In the genomic region with DNA sequence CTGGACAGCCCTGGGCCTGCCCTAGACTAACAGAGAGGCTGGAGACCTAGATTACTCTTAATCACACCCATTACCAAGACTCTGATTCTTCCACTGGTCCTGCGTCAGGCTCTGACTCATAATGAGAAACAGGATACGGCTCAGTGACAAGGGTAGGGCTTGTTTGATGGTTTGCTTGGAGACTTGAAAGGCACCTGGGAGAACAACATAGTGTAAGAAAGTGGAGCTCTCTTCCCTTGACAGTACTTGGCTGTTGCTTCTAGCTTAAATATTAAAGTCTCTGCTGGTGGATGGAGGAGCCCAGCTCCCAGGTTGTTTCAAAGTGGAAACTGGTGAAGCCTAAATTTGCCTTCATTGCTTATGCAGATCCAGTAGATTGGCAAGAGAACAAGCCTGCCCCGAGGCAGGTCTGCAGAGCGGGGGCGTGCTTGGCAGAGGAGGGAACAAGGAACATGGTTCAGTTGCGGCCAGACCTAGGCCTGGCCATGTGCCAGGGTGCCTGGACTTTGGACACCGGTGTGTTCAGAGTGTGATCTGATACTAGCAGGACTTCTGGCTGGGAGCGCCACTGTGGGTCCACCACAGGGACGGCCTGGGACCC, we compare ENCODE assay signal across 10 cellular contexts.
DNase-seq lines count a peak whose midpoint lies in the region; ATAC-seq and TF ChIP-seq lines count a peak whose summit lies in the region.
"Had no signal": no experiment of that assay in that cellular context is flagged by ENCODE, and none has a peak within 500 bp of the region (broad histone marks: within the 10 kb centered on the region; RNA-seq: fewer than 3 reads in every experiment).

No MANE protein-coding gene starts in this region.

- peak overlapping the region; percentile 65 for H3K27ac ChIP-seq in GM23248
- H3K27ac ChIP-seq in endodermal cell (ENCODE audit: low read depth, low read length), result no peak overlapping the region
- H3K27ac ChIP-seq in trophoblast cell (ENCODE audit: low read depth, low read length), result no peak overlapping the region
- H3K27ac ChIP-seq: heart left ventricle had no signal

- H3K9me3 ChIP-seq in GM23248 (ENCODE audit: low read depth), result no peaks in the 10 kb centered on the region
- H3K9me3 ChIP-seq in endodermal cell (ENCODE audit: control insufficient read depth, low read length), result peaks cover 19% of the 10 kb centered on the region
- H3K9me3 ChIP-seq in skeletal muscle satellite cell (replicated peaks; ENCODE audit: low read length), result peaks cover 5% of the 10 kb centered on the region
- H3K9me3 ChIP-seq in trophoblast cell (ENCODE audit: insufficient read depth, low read depth, low read length), result no peaks in the 10 kb centered on the region

- no peak overlapping the region for H3K18ac ChIP-seq in trophoblast cell (ENCODE audit: low read length)

- ATAC-seq in HG02678 (IDR thresholded peaks at IDR 0.05; ENCODE audit: unreplicated experiment), result no peak

- no peak overlapping the region for H4K8ac ChIP-seq in trophoblast cell (ENCODE audit: low read depth, low read length)

- no peaks in the 10 kb centered on the region for H3K9me2 ChIP-seq in GM23248 (ENCODE audit: insufficient read depth)

- H3K27me3 ChIP-seq in GM23248 (replicated peaks; ENCODE audit: insufficient read depth) (no peaks in the 10 kb centered on the region), endodermal cell (ENCODE audit: control insufficient read depth, insufficient read depth, low read length, poor library complexity, severe bottlenecking) (no peaks in the 10 kb centered on the region), skeletal muscle satellite cell (ENCODE audit: control insufficient read depth, insufficient read depth, low read length) (no peaks in the 10 kb centered on the region), trophoblast cell (ENCODE audit: insufficient read depth, low read length) (no peaks in the 10 kb centered on the region)

- no peaks in the 10 kb centered on the region for H3K36me3 Mint-ChIP-seq in endodermal cell (ENCODE audit: low read depth)

- H2AK5ac ChIP-seq in trophoblast cell (ENCODE audit: low read length), result no peak overlapping the region

- H3K36me3 ChIP-seq in GM23248 (ENCODE audit: low read depth) (no peaks in the 10 kb centered on the region), endodermal cell (ENCODE audit: control insufficient read depth, insufficient read depth, low read length) (no peaks in the 10 kb centered on the region), skeletal muscle satellite cell (ENCODE audit: insufficient read depth, low read length) (no peaks in the 10 kb centered on the region), trophoblast cell (ENCODE audit: control insufficient read depth in 1 of 2, insufficient read depth in 2 of 2, low read length in 2 of 2) (no peaks in the 10 kb centered on the region)
- H3K36me3 ChIP-seq: heart left ventricle had no signal

- no peak overlapping the region for H2BK5ac ChIP-seq in trophoblast cell (ENCODE audit: low read depth, low read length, poor library complexity)

- H2BK120ac ChIP-seq in trophoblast cell (ENCODE audit: insufficient read depth, low read length, poor library complexity), result no peak overlapping the region

- peaks cover 21% of the 10 kb centered on the region for H3K9me3 Mint-ChIP-seq in endodermal cell

- DNase-seq in GM23248 (peak; percentile 90), NCI-H526 treated with DMSO at 0.1 percent for 48 hours (lab: John Stamatoyannopoulos, UW) (peak; percentile 83), endodermal cell (peak; percentile 33), NCI-H2227 treated with DMSO at 0.1 percent for 48 hours (lab: John Stamatoyannopoulos, UW) (no peak), trophoblast cell (no peak)
- DNase-seq in activated CD4-positive, alpha-beta T cell treated with anti-CD3 and anti-CD28 coated beads for 4 hours, result no peak
- DNase-seq: activated CD4-positive, CD25-positive, alpha-beta regulatory T cell; heart left ventricle had no signal

- no peak overlapping the region for H3K14ac ChIP-seq in trophoblast cell (ENCODE audit: low read length)

- H3K23ac ChIP-seq in trophoblast cell (ENCODE audit: low read length), result no peak overlapping the region

- H3K27me3 Mint-ChIP-seq in endodermal cell (ENCODE audit: insufficient read depth), result no peaks in the 10 kb centered on the region

- no peak overlapping the region for H4K91ac ChIP-seq in trophoblast cell (ENCODE audit: low read depth, low read length)

- H2BK12ac ChIP-seq in trophoblast cell (ENCODE audit: low read length), result no peak overlapping the region

- H2AFZ ChIP-seq in GM23248 (0 out of 2 replicates have a peak overlapping the region, but pooled peaks have one; percentile 16), trophoblast cell (ENCODE audit: insufficient read depth, low read length, poor library complexity) (no peak overlapping the region)

- in situ Hi-C loops in GM23248 (cut with MboI), result no loop called here

- no peaks in the 10 kb centered on the region for H3K4me1 Mint-ChIP-seq in endodermal cell

- no peak overlapping the region for H4K12ac ChIP-seq in trophoblast cell (ENCODE audit: low read depth, low read length)

- H3K79me2 ChIP-seq in GM23248 (ENCODE audit: insufficient read depth) (no peaks in the 10 kb centered on the region), trophoblast cell (ENCODE audit: control insufficient read depth, insufficient read depth, low read length, poor library complexity) (no peaks in the 10 kb centered on the region)

- no peak overlapping the region for H3K27ac Mint-ChIP-seq in endodermal cell

- TF ChIP-seq CTCF in endodermal cell (conservative IDR thresholded peaks at IDR 0.05), result no peak

- no peaks in the 10 kb centered on the region for H3K79me1 ChIP-seq in trophoblast cell (ENCODE audit: low read length)

- H3K4ac ChIP-seq in trophoblast cell (ENCODE audit: low read depth, low read length), result no peak overlapping the region

- H3K4me1 ChIP-seq in GM23248 (ENCODE audit: insufficient read depth), result peaks cover 12% of the 10 kb centered on the region
- no peaks in the 10 kb centered on the region for H3K4me1 ChIP-seq in endodermal cell (ENCODE audit: control insufficient read depth, insufficient read depth, low read length)
- H3K4me1 ChIP-seq in skeletal muscle satellite cell (ENCODE audit: control insufficient read depth, insufficient read depth, low read length), result peaks cover 32% of the 10 kb centered on the region
- H3K4me1 ChIP-seq in trophoblast cell (ENCODE audit: control insufficient read depth in 1 of 2, insufficient read depth in 2 of 2, low read length in 2 of 2), result no peaks in the 10 kb centered on the region
- H3K4me1 ChIP-seq: heart left ventricle had no signal

- H3K4me2 ChIP-seq in GM23248 (ENCODE audit: unreplicated experiment) (no peak overlapping the region), skeletal muscle satellite cell (ENCODE audit: low read length) (peak overlapping the region; percentile 64), trophoblast cell (ENCODE audit: low read length) (no peak overlapping the region)

- H3K9ac ChIP-seq in GM23248 (no peak overlapping the region), endodermal cell (ENCODE audit: extremely low read depth, low read length, poor library complexity, severe bottlenecking) (no peak overlapping the region), skeletal muscle satellite cell (ENCODE audit: low read depth, low read length) (no peak overlapping the region), trophoblast cell (ENCODE audit: low read length) (no peak overlapping the region)

- WGBS in GM23248 (ENCODE audit: low coverage in 1 of 2, low lambda C conversion rate in 2 of 2, missing lambda C conversion rate in 2 of 2), 2 experiments, result 48 to 49% methylated on average over 9 of the region's 9 CpGs
- 88 to 90% methylated on average over 7 to 9 of the region's 9 CpGs for WGBS in endodermal cell (ENCODE audit: insufficient coverage in 1 of 2, insufficient read length in 1 of 2), 2 experiments
- WGBS in trophoblast cell (ENCODE audit: extremely low coverage, insufficient coverage, insufficient read length), result no CpG with 5 or more reads among the region's 9 CpGs

- no peak overlapping the region for H3K4me3 Mint-ChIP-seq in endodermal cell

- H3K4me3 ChIP-seq in GM23248, result no peak overlapping the region
- no peak overlapping the region for H3K4me3 ChIP-seq in endodermal cell (ENCODE audit: low read length)
- H3K4me3 ChIP-seq in skeletal muscle satellite cell (ENCODE audit: low read length), result no peak overlapping the region
- H3K4me3 ChIP-seq in trophoblast cell (ENCODE audit: low read depth, low read length), result no peak overlapping the region
- H3K4me3 ChIP-seq: heart left ventricle had no signal

- peaks cover 12% of the 10 kb centered on the region; the same call in 1 of the 2 replicates for H3F3A ChIP-seq in GM23248 (ENCODE audit: insufficient read depth)

- H4K20me1 ChIP-seq in GM23248 (ENCODE audit: insufficient read depth), result no peaks in the 10 kb centered on the region

Comparison
In these comparisons a context has a peak if more than half of its experiments do, and no peak if none do; other contexts are left out.
1. DNase-seq: peak in GM23248 (single experiment), NCI-H526 treated with DMSO at 0.1 percent for 48 hours (single experiment) and endodermal cell (single experiment); none in NCI-H2227 treated with DMSO at 0.1 percent for 48 hours (single experiment), activated CD4-positive, alpha-beta T cell treated with anti-CD3 and anti-CD28 coated beads for 4 hours (0 of 2) and trophoblast cell (0 of 2).